Comparison of ENCODE assay signal across 8 cellular contexts in genomic region chr2:24919977-24920812, GRCh38. TPM values are rescaled to one million over a fixed set of nuclear protein-coding genes. Genes with fewer than 3 reads are reported as not detected.
DNase-seq lines count a peak whose midpoint lies in the region; ATAC-seq and TF ChIP-seq lines count a peak whose summit lies in the region.

ADCY3 (minus strand) TSS chr2:24920237; CDS start chr2:24918987, 1,250 bp downstream.

- H3K79me2 ChIP-seq in GM23338 (replicated peaks; ENCODE audit: insufficient read depth): peaks cover 8% of the 10 kb centered on the region; the same call in 1 of the 2 replicates

- H3K4me3 ChIP-seq in GM12864 (ENCODE audit: low read depth, low read length) (peak within 1 kb of the TSS; percentile 73), GM23338 (peak within 1 kb of the TSS; percentile 71), MG63 (peak within 1 kb of the TSS; percentile 49), lower leg skin (ENCODE audit: low read depth, poor library complexity, severe bottlenecking) (peak within 1 kb of the TSS; percentile 59)

- peak; percentile 68 for ATAC-seq in GM23338
- ATAC-seq in GM18870 (IDR thresholded peaks at IDR 0.05; ENCODE audit: unreplicated experiment): no peak

- H3K27ac Mint-ChIP-seq in GM23338: no peak within 1 kb of the TSS; the same call in 1 of the 2 replicates

- no peaks in the 10 kb centered on the region for H3K9me3 ChIP-seq in MG63

- H3K4me3 Mint-ChIP-seq in GM23338: peak within 1 kb of the TSS; percentile 77

- peak within 1 kb of the TSS; percentile 90 for H2AFZ ChIP-seq in GM23338

- TF ChIP-seq POLR2A in lower leg skin (IDR thresholded peaks at IDR 0.05): no peak

- H3F3A ChIP-seq in GM23338 (replicated peaks; ENCODE audit: low read depth): peaks cover 4% of the 10 kb centered on the region; the same call in 1 of the 2 replicates

- H3K9me3 Mint-ChIP-seq in GM23338: 0 out of 3 replicates have a peak, but pooled peaks cover 3% of the 10 kb centered on the region

- peaks cover 22% of the 10 kb centered on the region for H3K4me1 Mint-ChIP-seq in GM23338

- H3K36me3 ChIP-seq in GM23338 (ENCODE audit: insufficient read depth) (no peaks in the 10 kb centered on the region), MG63 (no peaks in the 10 kb centered on the region; the same call in 1 of the 2 replicates)

- intact Hi-C loops in lower leg skin (cut with DNase I; ENCODE audit: low total_unique reads): no loop called here

- H3K4me2 ChIP-seq in GM23338: peak within 1 kb of the TSS; percentile 89

- WGBS in lower leg skin, 2 donors: 0 to 2% methylated on average over 9 to 49 of the region's 125 CpGs

- peaks cover 7% of the 10 kb centered on the region; the same call in 1 of the 2 replicates for H4K20me1 ChIP-seq in GM23338 (replicated peaks; ENCODE audit: insufficient read depth)

- DNase-seq in GM12864 (ENCODE audit: low read depth): no peak
- DNase-seq in GM23338 (ENCODE audit: low spot score): peak; percentile 87
- peak; percentile 50 for DNase-seq in MG63
- peak; percentile 33 to 41 for DNase-seq in activated CD4-positive, alpha-beta T cell treated with anti-CD3 and anti-CD28 coated beads, Interleukin-2, amount 50 U/mL, for 24 hours (ENCODE audit: low read depth in 1 of 2, low spot score in 1 of 2)
- peak in 1 of 2 donors; percentile 52 for DNase-seq in dermis microvascular lymphatic vessel endothelial cell (ENCODE audit: low read depth in 2 of 2)
- DNase-seq in lower leg skin (ENCODE audit: low spot score in 2 of 2): no peak
- DNase-seq in stimulated activated CD4-positive, alpha-beta T cell treated with anti-CD3 and anti-CD28 coated beads, TNF-alpha, amount 100 ng/mL, for 4 hours (ENCODE audit: low read depth in 3 of 3): peak; percentile 30 to 47 (median 43)

- H3K27ac ChIP-seq in GM23338 (ENCODE audit: low read depth): no peak within 1 kb of the TSS

- peaks cover 8% of the 10 kb centered on the region; the same call in 1 of the 3 replicates for H3K36me3 Mint-ChIP-seq in GM23338 (ENCODE audit: low read depth)

- no peaks in the 10 kb centered on the region for H3K9me2 ChIP-seq in GM23338 (ENCODE audit: insufficient read depth)

- H3K4me1 ChIP-seq in GM23338 (ENCODE audit: insufficient read depth): peaks cover 3% of the 10 kb centered on the region; the same call in 1 of the 2 replicates

- TF ChIP-seq CTCF in GM12864 (IDR thresholded peaks at IDR 0.05; ENCODE audit: low read depth, low read length, missing control alignments): no peak
- no peak for TF ChIP-seq CTCF in GM23338 (conservative IDR thresholded peaks at IDR 0.05; ENCODE audit: low read depth in 2 of 2)
- no peak for TF ChIP-seq CTCF in lower leg skin (IDR thresholded peaks at IDR 0.05)

- peaks cover 4% of the 10 kb centered on the region for H3K27me3 Mint-ChIP-seq in GM23338 (ENCODE audit: insufficient read depth, low read depth, poor library complexity)

- no peaks in the 10 kb centered on the region for H3K27me3 ChIP-seq in GM23338 (ENCODE audit: insufficient read depth)
- H3K27me3 ChIP-seq in MG63: no peaks in the 10 kb centered on the region

TF ChIP-seq in GM23338, 12 proteins besides CTCF, POLR2A, EP300 and RAD21:
- TF ChIP-seq NANOG (IDR thresholded peaks at IDR 0.05; ENCODE audit: borderline replicate concordance): no peak
- no peak for TF ChIP-seq REST (IDR thresholded peaks at IDR 0.05; ENCODE audit: unreplicated experiment)
TF ChIP-seq in GM23338: peak in this region for 0.

RNA-seq across cellular contexts. Expression of gene ADCY3, which starts in this region (rescaled TPM):
- 30.1 and 32.4 TPM in 2 replicates for total RNA-seq in GM23338 (2014; rRNA removed; shearing (Covaris generic))
- polyA plus RNA-seq in GM23338 (2016; fragmentation: Nextera tagmentation; extraction: Ambion mirVana): 9.5 and 9.7 TPM in 2 replicates
- 6.7 and 6.9 TPM in 2 replicates for total RNA-seq in MG63 (2014; rRNA removed; shearing (Covaris generic); ENCODE audit: low replicate concordance)
- total RNA-seq in dermis microvascular lymphatic vessel endothelial cell (19.2 and 24.5 TPM in 2 replicates), lower leg skin (10 to 100 TPM; 29.3 to 51.9 (median 43.1) TPM)

Comparison
In these comparisons a context has a peak if more than half of its experiments do, and no peak if none do; other contexts are left out.
1. DNase-seq: peak in GM23338 (single experiment), MG63 (single experiment), activated CD4-positive, alpha-beta T cell treated with anti-CD3 and anti-CD28 coated beads, Interleukin-2, amount 50 U/mL, for 24 hours (2 of 2) and stimulated activated CD4-positive, alpha-beta T cell treated with anti-CD3 and anti-CD28 coated beads, TNF-alpha, amount 100 ng/mL, for 4 hours (3 of 3); none in GM12864 (single experiment) and lower leg skin (0 of 2).
2. Peak in every context shown above with its lines, with median percentiles within 50 percentile points of each other: H3K4me3 ChIP-seq.